ENCODE assay signal across 8 cellular contexts in genomic region chr1:20486457-20487235, GRCh38. TPM values are rescaled to one million over a fixed set of nuclear protein-coding genes. Genes with fewer than 3 reads are reported as not detected.
DNase-seq lines count a peak whose midpoint lies in the region; ATAC-seq and TF ChIP-seq lines count a peak whose summit lies in the region.

No MANE protein-coding gene starts in this region.

- H3K4me3 Mint-ChIP-seq in effector memory CD8-positive, alpha-beta T cell: peak overlapping the region; percentile 95 to 98

- DNase-seq in A673 (ENCODE audit: low spot score) (peak; percentile 30), HCEC 1CT (peak; percentile 62), SHP77 (lab: John Stamatoyannopoulos, UW) (peak; percentile 73 to 88), lung (ENCODE audit: low spot score) (no peak), thoracic aorta (ENCODE audit: low spot score) (no peak), inferior parietal cortex (ENCODE audit: extremely low spot score) (no peak)
- DNase-seq in effector memory CD8-positive, alpha-beta T cell: peak in 1 of 3 experiments; percentile 15
- no peak for DNase-seq in activated CD4-positive, alpha-beta T cell treated with anti-CD3 and anti-CD28 coated beads, Interleukin-2, amount 50 U/mL, for 4 hours

- POLR2A ChIA-PET in A673 (lab: Charles Lee; ENCODE audit: low non-redundant PET): no interaction called here

- H3K4me1 ChIP-seq in A673 (ENCODE audit: insufficient read depth, low read length, poor library complexity, severe bottlenecking) (peaks cover 10% of the 10 kb centered on the region), lung (ENCODE audit: control insufficient read depth in 2 of 2, insufficient read depth in 2 of 2, low read length in 2 of 2) (peaks cover 0 to 11% of the 10 kb centered on the region in 2 donors), thoracic aorta (ENCODE audit: control insufficient read depth in 1 of 2, low read depth in 2 of 2) (peaks cover 12 to 23% of the 10 kb centered on the region in 2 donors)

- ATAC-seq in effector memory CD8-positive, alpha-beta T cell (replicated peaks): peak; percentile 18
- ATAC-seq in lung (ENCODE audit: insufficient read depth, low FRiP score) (no peak), thoracic aorta (ENCODE audit: insufficient number of reproducible peaks, low FRiP score, low read depth) (no peak)

- H3K27me3 ChIP-seq in A673 (replicated peaks; ENCODE audit: insufficient read depth, low read depth, low read length, poor library complexity): peaks cover 78% of the 10 kb centered on the region
- no peaks in the 10 kb centered on the region for H3K27me3 ChIP-seq in lung (ENCODE audit: control insufficient read depth, insufficient read depth)
- no peaks in the 10 kb centered on the region for H3K27me3 ChIP-seq in thoracic aorta (replicated peaks; ENCODE audit: insufficient read depth)

- peaks cover 13% of the 10 kb centered on the region for H3K36me3 Mint-ChIP-seq in effector memory CD8-positive, alpha-beta T cell (ENCODE audit: insufficient read depth)

- CTCF ChIA-PET in A673 (lab: Charles Lee): no interaction called here

- WGBS in lung, 2 donors: 2 to 3% methylated on average over 40 to 51 of the region's 51 CpGs

- H3K4me1 Mint-ChIP-seq in effector memory CD8-positive, alpha-beta T cell (ENCODE audit: low read depth in 2 of 2): peaks cover 20 to 23% of the 10 kb centered on the region in 2 donors

- TF ChIP-seq CTCF in A673 (conservative IDR thresholded peaks at IDR 0.05; ENCODE audit: low read depth, low read length) (no peak), lung (IDR thresholded peaks at IDR 0.05; ENCODE audit: control extremely low read depth, extremely low read depth) (no peak), thoracic aorta (IDR thresholded peaks at IDR 0.05) (no peak)

- intact Hi-C loops in A673 (cut with micrococcal nuclease; ENCODE audit: unreplicated experiment): no loop called here

- H3K9me3 ChIP-seq in A673 (ENCODE audit: low read depth, low read length, poor library complexity, severe bottlenecking) (no peaks in the 10 kb centered on the region), lung (ENCODE audit: control insufficient read depth in 2 of 2, insufficient read depth in 1 of 2, low read length in 1 of 2) (no peaks in the 10 kb centered on the region), thoracic aorta (no peaks in the 10 kb centered on the region)

- H3K27me3 Mint-ChIP-seq in effector memory CD8-positive, alpha-beta T cell: peaks cover 22 to 37% of the 10 kb centered on the region in 2 donors

- H3K36me3 ChIP-seq in A673 (ENCODE audit: insufficient read depth, low read length, poor library complexity, severe bottlenecking): no peaks in the 10 kb centered on the region
- no peaks in the 10 kb centered on the region for H3K36me3 ChIP-seq in lung (ENCODE audit: control insufficient read depth in 2 of 2, insufficient read depth in 2 of 2, low read length in 2 of 2)
- H3K36me3 ChIP-seq in thoracic aorta: no peaks in the 10 kb centered on the region

- no peaks in the 10 kb centered on the region for H3K9me3 Mint-ChIP-seq in effector memory CD8-positive, alpha-beta T cell

- no TSS peak for BruUV-seq in A673 (replicated peaks; lab: Mats Ljungman, UMichigan)

- H3K4me3 ChIP-seq in A673 (ENCODE audit: low read depth, low read length, poor library complexity, severe bottlenecking) (peak overlapping the region; percentile 54), lung (peak overlapping the region; percentile 7), thoracic aorta (peak overlapping the region; percentile 78)

- peak overlapping the region; percentile 89 to 91 for H3K27ac Mint-ChIP-seq in effector memory CD8-positive, alpha-beta T cell

- H3K27ac ChIP-seq in A673 (ENCODE audit: low read depth, low read length, poor library complexity, severe bottlenecking) (no peak overlapping the region), lung (ENCODE audit: low read depth in 1 of 2, low read length in 1 of 2) (peak overlapping the region in 1 of 2 donors; percentile 81), thoracic aorta (peak overlapping the region; percentile 69 to 80)

RNA-seq across cellular contexts. Expression of gene CAMK2N1, which starts 0.6 kb away (rescaled TPM):
- 0.41 and 0.50 TPM in 2 replicates for total RNA-seq in A673 (2021)
- total RNA-seq in lung: 10 to 100 TPM; 32.5 to 44.3 TPM
- 10 to 100 TPM in 1 of 2 donors, 1 to 10 TPM in 1; 6.5 to 24.0 TPM for polyA plus RNA-seq in lung
- 10 to 100 TPM in 1 of 2 donors, 1 to 10 TPM in 1; 7.3 to 15.9 TPM for total RNA-seq in thoracic aorta

RNA-seq across cellular contexts. Expression of gene MUL1, which starts 21.3 kb away (rescaled TPM):
- 20.1 and 21.6 TPM in 2 replicates for total RNA-seq in A673 (2021)
- total RNA-seq in lung: 10 to 100 TPM; 21.5 to 32.6 TPM
- 10 to 100 TPM in 1 of 2 donors, 1 to 10 TPM in 1; 6.0 to 27.7 TPM for polyA plus RNA-seq in lung
- 10 to 100 TPM; 27.2 to 41.8 TPM for total RNA-seq in thoracic aorta

Comparison
In these comparisons a context has a peak if more than half of its experiments do, and no peak if none do; other contexts are left out.
1. DNase-seq: peak in A673 (single experiment), HCEC 1CT (single experiment) and SHP77 (2 of 2); none in lung (single experiment), thoracic aorta (single experiment), inferior parietal cortex (single experiment) and activated CD4-positive, alpha-beta T cell treated with anti-CD3 and anti-CD28 coated beads, Interleukin-2, amount 50 U/mL, for 4 hours (0 of 2).
2. H3K4me3 ChIP-seq: peak in every context shown above with its lines; median percentile 78 in thoracic aorta; 54 in A673; 7 in lung.